ENCODE assay signal across 8 cellular contexts in genomic region chr1:85612704-85613361, GRCh38. TPM values are rescaled to one million over a fixed set of nuclear protein-coding genes. Genes with fewer than 3 reads are reported as not detected.
DNase-seq lines count a peak whose midpoint lies in the region; ATAC-seq and TF ChIP-seq lines count a peak whose summit lies in the region.

No MANE protein-coding gene starts in this region.

- peak overlapping the region; percentile 63 for H3K9ac ChIP-seq in IMR-90 (ENCODE audit: low read depth, low read length)

- H3K4me3 ChIP-seq in IMR-90 (ENCODE audit: insufficient read depth, low read depth, low read length) (no peak overlapping the region), cardiac fibroblast (replicated peaks in 1 of 2; ENCODE audit: low read depth in 2 of 2, low read length in 2 of 2) (no peak overlapping the region)

- TF ChIP-seq CTCF in Calu3 (IDR thresholded peaks at IDR 0.05; ENCODE audit: unreplicated experiment) = peak; percentile 58
- TF ChIP-seq CTCF in IMR-90 (conservative IDR thresholded peaks at IDR 0.05; ENCODE audit: low read depth, low read length) = peak; percentile 76
- peak; percentile 84 for TF ChIP-seq CTCF in cardiac fibroblast (IDR thresholded peaks at IDR 0.05; ENCODE audit: low read depth, low read length)

- H3K4me1 Mint-ChIP-seq in Calu3 (ENCODE audit: low read depth, unreplicated experiment) = peaks cover 68% of the 10 kb centered on the region
- no peaks in the 10 kb centered on the region for H3K4me1 Mint-ChIP-seq in natural killer cell treated with Interleukin-12 subunit alpha and Interleukin-12 subunit beta and Interleukin-15 and Interleukin-18, amount 100 ng/mL, for 72 hours (ENCODE audit: low read depth in 2 of 2)

- peak overlapping the region; percentile 98 for H2BK20ac ChIP-seq in IMR-90 (ENCODE audit: low read depth, low read length)

- H4K91ac ChIP-seq in IMR-90 (ENCODE audit: insufficient read depth, low read depth, low read length) = peak overlapping the region; percentile 95

- no peaks in the 10 kb centered on the region for H3K9me3 ChIP-seq in IMR-90 (ENCODE audit: control insufficient read depth, insufficient read depth, low read length)

- peak overlapping the region; percentile 74 to 90 for H4K8ac ChIP-seq in IMR-90 (ENCODE audit: low read depth in 2 of 2, low read length in 2 of 2)

- H3K79me1 ChIP-seq in IMR-90 (ENCODE audit: low read depth in 1 of 2, low read length in 2 of 2) = peaks cover 7 to 16% of the 10 kb centered on the region in 2 experiments

- peak overlapping the region; percentile 71; the same call in 2 of the 3 replicates for H2BK15ac ChIP-seq in IMR-90 (ENCODE audit: low read depth, low read length)

- peak overlapping the region; percentile 82 for H4K5ac ChIP-seq in IMR-90 (ENCODE audit: low read depth, low read length)

- peaks cover 13% of the 10 kb centered on the region for H3K9me1 ChIP-seq in IMR-90 (ENCODE audit: insufficient read depth, low read length)

- peak; percentile 58 for DNase-seq in Calu3
- peak; percentile 94 for DNase-seq in IMR-90
- DNase-seq in cardiac fibroblast (ENCODE audit: low read depth in 2 of 2) = peak; percentile 95 to 96
- DNase-seq in myocyte (ENCODE audit: low read depth) = peak; percentile 82
- no peak for DNase-seq in natural killer cell treated with Interleukin-12 subunit alpha and Interleukin-12 subunit beta and Interleukin-15 and Interleukin-18, amount 100 ng/mL, for 72 hours (ENCODE audit: low spot score)
- no peak for DNase-seq in activated CD4-positive, CD25-positive, alpha-beta regulatory T cell (lab: John Stamatoyannopoulos, UW)
- no peak for DNase-seq in cerebellum (ENCODE audit: low spot score)
- DNase-seq in NOMO-1 (lab: John Stamatoyannopoulos, UW; ENCODE audit: unreplicated experiment in 2 of 2) = no peak

- no peak; the same call in 1 of the 2 replicates for TF ChIP-seq POLR2A in IMR-90 (IDR thresholded peaks at IDR 0.05; ENCODE audit: low read depth, low read length)

- TF ChIP-seq RAD21 in IMR-90 (IDR thresholded peaks at IDR 0.05; ENCODE audit: low read length) = peak; percentile 78

- WGBS in IMR-90 (ENCODE audit: extremely low coverage in 2 of 2, insufficient read length in 1 of 2), 2 experiments = 32% methylated on average over 4 of the region's 6 CpGs; no CpG with 5 or more reads in 1 of the 2 experiments

- peak; percentile 58 for ATAC-seq in IMR-90 (ENCODE audit: low read depth)
- no peak for ATAC-seq in natural killer cell treated with Interleukin-12 subunit alpha and Interleukin-12 subunit beta and Interleukin-15 and Interleukin-18, amount 100 ng/mL, for 72 hours

- H3K23ac ChIP-seq in IMR-90 (ENCODE audit: low read depth, low read length) = peak overlapping the region; percentile 87

- H2AFZ ChIP-seq in IMR-90 (replicated peaks; ENCODE audit: low read length, poor library complexity) = no peak overlapping the region

- H3K56ac ChIP-seq in IMR-90 (ENCODE audit: extremely low read depth, insufficient read depth, low read length) = peak overlapping the region; percentile 86

- H3K36me3 ChIP-seq in IMR-90 (ENCODE audit: control insufficient read depth, insufficient read depth, low read length) = no peaks in the 10 kb centered on the region

- in situ Hi-C loops in IMR-90 (cut with MboI; ENCODE audit: low sequenced_read_pairs) = loop anchor here (5.0 kb wide), 1 partner anchor 79 kb away; no protein-coding TSS in a partner anchor

- BruUV-seq in Calu3 (replicated peaks; lab: Mats Ljungman, UMichigan) (no TSS peak), IMR-90 (replicated peaks; lab: Mats Ljungman, UMichigan) (no TSS peak)

- POLR2A ChIA-PET in IMR-90 (lab: Charles Lee; ENCODE audit: unreplicated experiment) = interaction anchor here (0.5 to 3.1 kb wide), 8 partner anchors 10 to 238 kb away, joined by 3 to 39 read pairs (median 12); partner anchors contain the start of gene CCN1

- peak overlapping the region; percentile 2 for H2AK9ac ChIP-seq in IMR-90 (replicated peaks; ENCODE audit: low read depth, low read length, poor library complexity)

- peak overlapping the region; percentile 97 for H2BK120ac ChIP-seq in IMR-90 (ENCODE audit: low read depth, low read length)

- H3K27me3 Mint-ChIP-seq in Calu3 (ENCODE audit: unreplicated experiment) = no peaks in the 10 kb centered on the region
- H3K27me3 Mint-ChIP-seq in natural killer cell treated with Interleukin-12 subunit alpha and Interleukin-12 subunit beta and Interleukin-15 and Interleukin-18, amount 100 ng/mL, for 72 hours = peaks cover 0 to 13% of the 10 kb centered on the region in 2 donors

- peak overlapping the region; percentile 80 for H2AK5ac ChIP-seq in IMR-90 (ENCODE audit: low read depth, low read length)

- H4K20me1 ChIP-seq in IMR-90 (ENCODE audit: insufficient read depth, low read length) = no peaks in the 10 kb centered on the region

- intact Hi-C loops in Calu3 (cut with micrococcal nuclease; ENCODE audit: unreplicated experiment) (no loop called here), IMR-90 (cut with micrococcal nuclease) (loop anchor here (1.0 to 10.0 kb wide), 6 partner anchors 16 to 299 kb away; no protein-coding TSS in a partner anchor)

- peak overlapping the region; percentile 29 for H3K4me3 Mint-ChIP-seq in Calu3 (ENCODE audit: low read depth, unreplicated experiment)
- H3K4me3 Mint-ChIP-seq in natural killer cell treated with Interleukin-12 subunit alpha and Interleukin-12 subunit beta and Interleukin-15 and Interleukin-18, amount 100 ng/mL, for 72 hours = no peak overlapping the region

- CTCF ChIA-PET in Calu3 (lab: Charles Lee) (interaction anchor here (0.9 to 2.3 kb wide), 7 partner anchors 10 to 95 kb away, joined by 4 to 26 read pairs (median 5); partner anchors contain the start of gene ZNHIT6), IMR-90 (lab: Yijun Ruan, JAX) (interaction anchor here (0.6 to 1.6 kb wide), 11 partner anchors 10 to 364 kb away, joined by 3 to 15 read pairs (median 4); no protein-coding TSS in a partner anchor)

- dilution Hi-C loops in IMR-90 (cut with HindIII; ENCODE audit: low sequenced_read_pairs, unreplicated experiment) = no loop called here

- H2BK5ac ChIP-seq in IMR-90 (ENCODE audit: low read depth, low read length, poor library complexity, severe bottlenecking) = peak overlapping the region; percentile 97

- H3K4me1 ChIP-seq in IMR-90 (ENCODE audit: control insufficient read depth, insufficient read depth, low read length) = peaks cover 30% of the 10 kb centered on the region

- peak overlapping the region; percentile 86 for H3K14ac ChIP-seq in IMR-90 (replicated peaks; ENCODE audit: low read depth, low read length)

- H3K27me3 ChIP-seq in IMR-90 (ENCODE audit: control insufficient read depth, insufficient read depth, low read length) = no peaks in the 10 kb centered on the region

- peak overlapping the region; percentile 70 for H3K4me2 ChIP-seq in IMR-90 (ENCODE audit: low read depth, low read length)

- H3K27ac ChIP-seq in IMR-90 (ENCODE audit: insufficient read depth, low read length) = peak overlapping the region; percentile 89

- peaks cover 4% of the 10 kb centered on the region for H3K9me3 Mint-ChIP-seq in Calu3 (ENCODE audit: low read depth, unreplicated experiment)
- peaks cover 3% of the 10 kb centered on the region for H3K9me3 Mint-ChIP-seq in natural killer cell treated with Interleukin-12 subunit alpha and Interleukin-12 subunit beta and Interleukin-15 and Interleukin-18, amount 100 ng/mL, for 72 hours

- peaks cover 28% of the 10 kb centered on the region for H3K36me3 Mint-ChIP-seq in Calu3 (ENCODE audit: insufficient read depth, unreplicated experiment)
- H3K36me3 Mint-ChIP-seq in natural killer cell treated with Interleukin-12 subunit alpha and Interleukin-12 subunit beta and Interleukin-15 and Interleukin-18, amount 100 ng/mL, for 72 hours = no peaks in the 10 kb centered on the region

- H3K18ac ChIP-seq in IMR-90 (ENCODE audit: low read depth, low read length) = peak overlapping the region; percentile 94

- H3K27ac Mint-ChIP-seq in Calu3 (ENCODE audit: unreplicated experiment) = peak overlapping the region; percentile 93
- H3K27ac Mint-ChIP-seq in natural killer cell treated with Interleukin-12 subunit alpha and Interleukin-12 subunit beta and Interleukin-15 and Interleukin-18, amount 100 ng/mL, for 72 hours = no peak overlapping the region

- peak overlapping the region; percentile 95 for H3K4ac ChIP-seq in IMR-90 (ENCODE audit: low read depth, low read length)

TF ChIP-seq in IMR-90, 13 proteins besides CTCF, POLR2A, EP300 and RAD21 (continues in another document):
- peak; percentile 55 for TF ChIP-seq SMC3 (IDR thresholded peaks at IDR 0.05; ENCODE audit: low read depth, low read length)
- TF ChIP-seq NFE2L2 (IDR thresholded peaks at IDR 0.05; ENCODE audit: low read depth, low read length) = no peak; the same call in 1 of the 2 replicates
- TF ChIP-seq, protein P1, sequence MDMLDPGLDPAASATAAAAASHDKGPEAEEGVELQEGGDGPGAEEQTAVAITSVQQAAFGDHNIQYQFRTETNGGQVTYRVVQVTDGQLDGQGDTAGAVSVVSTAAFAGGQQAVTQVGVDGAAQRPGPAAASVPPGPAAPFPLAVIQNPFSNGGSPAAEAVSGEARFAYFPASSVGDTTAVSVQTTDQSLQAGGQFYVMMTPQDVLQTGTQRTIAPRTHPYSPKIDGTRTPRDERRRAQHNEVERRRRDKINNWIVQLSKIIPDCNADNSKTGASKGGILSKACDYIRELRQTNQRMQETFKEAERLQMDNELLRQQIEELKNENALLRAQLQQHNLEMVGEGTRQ (IDR thresholded peaks at IDR 0.05; ENCODE audit: low read depth, low read length) = peak; percentile 57
- peak; percentile 41 for TF ChIP-seq MAFK (IDR thresholded peaks at IDR 0.05; ENCODE audit: low read depth, low read length)
- peak; percentile 71 for TF ChIP-seq BHLHE40 (IDR thresholded peaks at IDR 0.05; ENCODE audit: low read depth, low read length)
- TF ChIP-seq FOS (IDR thresholded peaks at IDR 0.05; ENCODE audit: low read depth, low read length) = 0 out of 2 replicates have a peak, but pooled peaks have one; percentile 4
- TF ChIP-seq RFX5 (IDR thresholded peaks at IDR 0.05; ENCODE audit: low read depth, low read length) = no peak
- no peak for TF ChIP-seq MAZ (IDR thresholded peaks at IDR 0.05; ENCODE audit: borderline replicate concordance, low read depth, low read length)
- 0 out of 2 replicates have a peak, but pooled peaks have one; percentile 83 for TF ChIP-seq CHD1 (IDR thresholded peaks at IDR 0.05; ENCODE audit: low read depth, low read length)
- peak; percentile 22 for TF ChIP-seq RCOR1 (IDR thresholded peaks at IDR 0.05; ENCODE audit: insufficient replicate concordance, low read length)
- no peak for TF ChIP-seq MXI1 (IDR thresholded peaks at IDR 0.05; ENCODE audit: borderline replicate concordance, low read depth, low read length)

RNA-seq across cellular contexts. Expression of gene CCN1, which starts 32.3 kb away (rescaled TPM):
- total RNA-seq in Calu3 (2022) (148 and 210 TPM in 2 replicates), IMR-90 (2012; rRNA removed) (76.9 and 90.3 TPM in 2 replicates), myocyte (11.9 and 12.5 TPM in 2 replicates), cerebellum (3.7 TPM)
- 819 and 905 TPM in 2 replicates for polyA plus RNA-seq in IMR-90 (2012; rRNA removed)
- 700 and 814 TPM in 2 replicates for polyA plus RNA-seq in IMR-90 (2012; cell fraction: cytosol; rRNA removed)
- polyA plus RNA-seq in IMR-90 (2012; cell fraction: nucleus; rRNA removed; ENCODE audit: low replicate concordance) = 1,179 and 1,372 TPM in 2 replicates
- polyA plus RNA-seq in myocyte (2012) = 296 TPM
- total RNA-seq in natural killer cell treated with Interleukin-12 subunit alpha and Interleukin-12 subunit beta and Interleukin-15 and Interleukin-18, amount 100 ng/mL, for 72 hours = not detected

Comparison
In these comparisons a context has a peak if more than half of its experiments do, and no peak if none do; other contexts are left out.
1. DNase-seq: peak in Calu3 (single experiment), IMR-90 (single experiment), cardiac fibroblast (2 of 2) and myocyte (single experiment); none in natural killer cell treated with Interleukin-12 subunit alpha and Interleukin-12 subunit beta and Interleukin-15 and Interleukin-18, amount 100 ng/mL, for 72 hours (single experiment), activated CD4-positive, CD25-positive, alpha-beta regulatory T cell (0 of 4), cerebellum (single experiment) and NOMO-1 (0 of 2).
2. Peak in every context shown above with its lines, with median percentiles within 50 percentile points of each other: CTCF ChIP-seq.